Comparison of ENCODE assay signal across 8 cellular contexts in the genomic region with DNA sequence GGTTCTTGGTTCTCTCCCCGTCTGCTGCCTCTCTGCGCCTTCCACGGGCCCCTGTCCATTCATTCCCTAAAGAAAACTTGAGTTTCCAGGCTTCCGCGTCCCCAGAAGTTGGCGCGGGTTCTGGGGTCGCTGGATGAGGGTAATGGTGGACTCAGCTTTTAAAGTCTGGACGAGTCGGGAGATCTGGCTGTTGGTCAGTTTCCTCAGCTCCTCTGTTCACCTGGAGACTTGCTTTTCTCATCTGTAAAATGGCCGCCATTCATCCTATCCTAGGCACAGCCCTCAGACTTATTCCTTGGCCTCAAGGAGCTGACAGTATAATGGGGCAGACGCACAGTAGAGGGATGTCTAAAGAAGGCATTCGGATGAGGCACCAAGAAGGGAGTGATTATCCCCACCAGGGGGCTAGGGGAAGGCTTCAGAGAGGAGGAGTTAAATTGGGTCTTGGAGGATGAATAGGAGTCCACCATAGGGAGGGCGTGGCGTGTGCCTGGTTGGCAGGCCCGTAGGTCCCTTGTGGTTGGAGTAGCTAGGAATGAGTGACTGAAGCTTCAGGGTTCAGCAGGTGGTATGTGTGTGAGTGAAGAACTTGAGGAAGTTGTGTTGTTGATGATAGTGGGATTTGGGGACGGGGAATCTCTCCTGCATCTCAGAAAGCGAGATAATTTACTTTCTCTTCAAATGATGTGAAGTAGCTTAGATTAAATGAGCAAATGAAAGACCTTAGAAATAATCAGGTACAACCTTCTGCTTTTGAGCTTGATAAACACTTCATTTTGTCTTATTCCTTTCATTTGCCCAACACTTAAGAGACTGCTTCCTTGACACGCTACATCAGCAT. TPM values are rescaled to one million over a fixed set of nuclear protein-coding genes. Genes with fewer than 3 reads are reported as not detected.
DNase-seq lines count a peak whose midpoint lies in the region; TF ChIP-seq lines count a peak whose summit lies in the region.

No MANE protein-coding gene starts in this region.

- 31 to 34% (median 32%) methylated on average over 19 of the region's 19 CpGs for WGBS in adrenal gland, 4 donors

- no peak for TF ChIP-seq POLR2A in adrenal gland (IDR thresholded peaks at IDR 0.05)

- peak overlapping the region in 4 of 5 donors; percentile 73 to 95 (median 90) for H3K27ac ChIP-seq in adrenal gland
- peak overlapping the region; percentile 93 for H3K27ac ChIP-seq in iPS-18a (ENCODE audit: low read length)

- no peak for TF ChIP-seq CTCF in adrenal gland (IDR thresholded peaks at IDR 0.05)

- H3K36me3 ChIP-seq in adrenal gland (replicated peaks in 1 of 2) (no peaks in the 10 kb centered on the region), iPS-18a (ENCODE audit: control insufficient read depth, low read depth, low read length) (peaks cover 7% of the 10 kb centered on the region)

- H3K4me3 ChIP-seq in adrenal gland (peak overlapping the region; percentile 64 to 90 (median 80)), iPS-18a (ENCODE audit: low read length) (peak overlapping the region; percentile 93)

- H3K27me3 ChIP-seq in adrenal gland (no peaks in the 10 kb centered on the region), iPS-18a (ENCODE audit: control insufficient read depth, insufficient read depth, low read length) (no peaks in the 10 kb centered on the region)

- DNase-seq in NK-92 treated with Interleukin-12 subunit alpha and Interleukin-12 subunit beta, amount 100 ng/mL, for 24 hours (lab: John Stamatoyannopoulos, UW): peak; percentile 4
- DNase-seq in NK-92 (lab: John Stamatoyannopoulos, UW; ENCODE audit: unreplicated experiment): no peak
- peak; percentile 7 for DNase-seq in NCI-H226
- peak in 2 of 7 donors; percentile 19 to 28 for DNase-seq in adrenal gland
- DNase-seq in stimulated activated CD4-positive, alpha-beta T cell treated with anti-CD3 and anti-CD28 coated beads, Interleukin-15, amount 100 ng/mL, for 48 hours (ENCODE audit: low read depth in 2 of 2): peak; percentile 11 to 12
- no peak for DNase-seq in globus pallidus (ENCODE audit: low spot score)
- no peak for DNase-seq in NCI-H2029 treated with DMSO at 0.1 percent for 48 hours (lab: John Stamatoyannopoulos, UW)

- H3K4me1 ChIP-seq in adrenal gland (replicated peaks in 1 of 2) (peaks cover 4 to 7% of the 10 kb centered on the region in 2 donors), iPS-18a (ENCODE audit: control insufficient read depth, low read depth, low read length) (no peaks in the 10 kb centered on the region)

- peak overlapping the region; percentile 97 for H3K9ac ChIP-seq in iPS-18a (ENCODE audit: low read length)

- H3K9me3 ChIP-seq in adrenal gland (replicated peaks in 1 of 3): no peaks in the 10 kb centered on the region
- H3K9me3 ChIP-seq in iPS-18a (ENCODE audit: control insufficient read depth, low read depth, low read length): no peaks in the 10 kb centered on the region

- intact Hi-C loops in adrenal gland (cut with DNase I): no loop called here

RNA-seq across cellular contexts. Expression of a gene that starts 0.7 kb away (rescaled TPM):
- 10 to 100 TPM; 59.0 to 96.7 (median 69.5) TPM for total RNA-seq in adrenal gland
- polyA plus RNA-seq in adrenal gland: 10 to 100 TPM; 50.8 to 72.4 (median 68.3) TPM

RNA-seq across cellular contexts. Expression of a gene that starts 32.4 kb away (rescaled TPM):
- 10 to 100 TPM in 4 of 8 donors, 1 to 10 TPM in 4; 6.2 to 14.0 (median 10.0) TPM for total RNA-seq in adrenal gland
- polyA plus RNA-seq in adrenal gland: 10 to 100 TPM in 1 of 3 donors, 1 to 10 TPM in 2; 3.0 to 10.4 (median 6.1) TPM

RNA-seq across cellular contexts. Expression of a gene that starts 34.3 kb away (rescaled TPM):
- total RNA-seq in adrenal gland: 10 to 100 TPM; 47.0 to 91.8 (median 65.5) TPM
- 10 to 100 TPM; 20.1 to 70.5 (median 24.7) TPM for polyA plus RNA-seq in adrenal gland

Comparison
In these comparisons a context has a peak if more than half of its experiments do, and no peak if none do; other contexts are left out.
1. DNase-seq: peak in NK-92 treated with Interleukin-12 subunit alpha and Interleukin-12 subunit beta, amount 100 ng/mL, for 24 hours (single experiment), NCI-H226 (single experiment) and stimulated activated CD4-positive, alpha-beta T cell treated with anti-CD3 and anti-CD28 coated beads, Interleukin-15, amount 100 ng/mL, for 48 hours (2 of 2); none in NK-92 (single experiment), globus pallidus (single experiment) and NCI-H2029 treated with DMSO at 0.1 percent for 48 hours (single experiment).